10 cellular contexts compared by ENCODE assay signal in the genomic region with DNA sequence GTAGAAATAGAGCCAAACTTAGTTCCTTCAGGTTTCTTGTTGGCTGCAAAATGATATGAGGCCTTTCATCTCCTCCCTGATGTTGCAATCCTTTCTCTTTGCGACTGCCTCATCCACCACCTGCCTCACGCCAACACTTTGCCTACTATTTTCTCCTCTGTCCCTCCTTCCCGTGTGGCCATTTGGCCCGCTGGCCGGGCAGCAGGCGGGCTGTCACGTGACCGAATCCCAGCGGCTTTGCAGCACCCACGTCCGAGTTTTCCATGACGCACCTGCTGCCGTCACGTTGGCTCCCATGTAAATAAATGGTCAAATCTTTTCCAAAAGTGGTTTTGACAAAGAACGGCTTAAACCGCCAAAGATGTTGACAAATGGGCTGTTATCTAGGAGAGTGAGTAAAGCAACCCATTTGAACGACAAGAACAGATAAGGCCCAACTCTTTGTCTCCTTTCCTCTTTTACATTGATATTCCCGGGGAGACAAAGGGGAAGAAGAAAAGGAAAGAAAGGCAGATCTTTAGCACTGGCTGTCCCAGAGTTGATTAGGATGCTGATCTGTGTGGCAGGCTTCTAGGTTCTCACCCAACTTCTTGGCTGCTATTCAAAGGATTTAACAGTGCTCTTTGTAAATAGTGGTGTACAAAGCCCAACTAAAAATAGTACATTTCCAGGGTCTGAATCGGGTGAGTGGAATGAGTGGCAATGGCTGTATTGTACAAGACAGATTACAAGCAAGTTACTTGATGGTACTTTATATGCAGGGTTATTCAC.
DNase-seq lines count a peak whose midpoint lies in the region; ATAC-seq and TF ChIP-seq lines count a peak whose summit lies in the region.
"Had no signal": no experiment of that assay in that cellular context is flagged by ENCODE, and none has a peak within 500 bp of the region (broad histone marks: within the 10 kb centered on the region; RNA-seq: fewer than 3 reads in every experiment).

No MANE protein-coding gene starts in this region.

- no peak overlapping the region for H2BK120ac ChIP-seq in mesendoderm (ENCODE audit: low read depth, low read length)

- H3K4ac ChIP-seq in mesendoderm (ENCODE audit: low read depth, low read length): no peak overlapping the region

- no CpG with 5 or more reads among the region's 19 CpGs for WGBS in mesendoderm (ENCODE audit: extremely low coverage, insufficient coverage, low lambda C conversion rate)

- H3K9me3 ChIP-seq in naive thymus-derived CD4-positive, alpha-beta T cell (ENCODE audit: control insufficient read depth in 2 of 3, low read length in 3 of 3): no peaks in the 10 kb centered on the region
- H3K9me3 ChIP-seq: BLaER1 had no signal

- H3K79me2 ChIP-seq in mesendoderm (ENCODE audit: control insufficient read depth, insufficient read depth, low read length): no peaks in the 10 kb centered on the region

- no peak overlapping the region for H3K56ac ChIP-seq in mesendoderm (ENCODE audit: low read length)

- H3K4me3 Mint-ChIP-seq in naive thymus-derived CD4-positive, alpha-beta T cell: no peak overlapping the region
- H3K4me3 Mint-ChIP-seq: activated CD4-positive, alpha-beta T cell treated with anti-CD3 and anti-CD28 coated beads, Interleukin-2, amount 10 ng/mL, durations not matched to agents 24 days and 14 days had no signal

- H2AK5ac ChIP-seq in mesendoderm (ENCODE audit: low read length): no peak overlapping the region

- H4K5ac ChIP-seq in mesendoderm (ENCODE audit: low read length): no peak overlapping the region

- H2BK15ac ChIP-seq in mesendoderm (replicated peaks; ENCODE audit: low read depth): no peak overlapping the region

- POLR2A ChIA-PET in naive thymus-derived CD4-positive, alpha-beta T cell (lab: Charles Lee): no interaction called here

- H3K36me3 Mint-ChIP-seq in naive thymus-derived CD4-positive, alpha-beta T cell: no peaks in the 10 kb centered on the region

- H3K27ac ChIP-seq in caudate nucleus (ENCODE audit: low read depth, low read length) (peak overlapping the region; percentile 32), mesendoderm (ENCODE audit: low read depth, low read length) (peak overlapping the region; percentile 38)
- no peak overlapping the region for H3K27ac ChIP-seq in naive thymus-derived CD4-positive, alpha-beta T cell (ENCODE audit: low read depth, low read length)
- H3K27ac ChIP-seq: BLaER1 had no signal

- H4K8ac ChIP-seq in mesendoderm (ENCODE audit: low read depth, low read length): no peak overlapping the region

- TF ChIP-seq CTCF in AG10803 (conservative IDR thresholded peaks at IDR 0.05; ENCODE audit: low read length): no peak

- H3K27me3 Mint-ChIP-seq in naive thymus-derived CD4-positive, alpha-beta T cell: peaks cover 0 to 8% (median 4%) of the 10 kb centered on the region in 5 donors

- H3K23ac ChIP-seq in mesendoderm (ENCODE audit: low read length): no peak overlapping the region

- DNase-seq in AG10803 (ENCODE audit: low read depth) (peak; percentile 16), NCI-H2029 treated with DMSO at 0.1 percent for 48 hours (lab: John Stamatoyannopoulos, UW) (peak; percentile 77), caudate nucleus (lab: John Stamatoyannopoulos, UW) (peak in 51 of 61 donors; percentile 4 to 75 (median 24)), mesendoderm (peak; percentile 82), T-helper 1 cell (no peak)
- DNase-seq in naive thymus-derived CD4-positive, alpha-beta T cell: no peak
- DNase-seq: activated CD4-positive, alpha-beta T cell treated with anti-CD3 and anti-CD28 coated beads, Interleukin-2, amount 10 ng/mL, durations not matched to agents 24 days and 14 days had no signal

- no peak overlapping the region for H2BK5ac ChIP-seq in mesendoderm (ENCODE audit: low read length)

- H3K4me2 ChIP-seq in mesendoderm (ENCODE audit: low read length): no peak overlapping the region
- H3K4me2 ChIP-seq: BLaER1 had no signal

- peaks cover 0 to 4% (median 0%) of the 10 kb centered on the region in 7 donors for H3K4me1 Mint-ChIP-seq in naive thymus-derived CD4-positive, alpha-beta T cell
- H3K4me1 Mint-ChIP-seq: activated CD4-positive, alpha-beta T cell treated with anti-CD3 and anti-CD28 coated beads, Interleukin-2, amount 10 ng/mL, durations not matched to agents 24 days and 14 days had no signal

- H3K27me3 ChIP-seq in mesendoderm (ENCODE audit: insufficient read depth, low read length, poor library complexity): no peaks in the 10 kb centered on the region
- H3K27me3 ChIP-seq in naive thymus-derived CD4-positive, alpha-beta T cell (ENCODE audit: control insufficient read depth in 2 of 2, insufficient read depth in 2 of 2, low read length in 2 of 2): no peaks in the 10 kb centered on the region
- H3K27me3 ChIP-seq: BLaER1 had no signal

- no peaks in the 10 kb centered on the region for H3K36me3 ChIP-seq in mesendoderm (ENCODE audit: control insufficient read depth, insufficient read depth, low read length)
- H3K36me3 ChIP-seq in naive thymus-derived CD4-positive, alpha-beta T cell (ENCODE audit: control insufficient read depth in 2 of 3, insufficient read depth in 3 of 3, low read length in 3 of 3): no peaks in the 10 kb centered on the region
- H3K36me3 ChIP-seq: BLaER1 had no signal

- intact Hi-C loops in naive thymus-derived CD4-positive, alpha-beta T cell (cut with micrococcal nuclease): no loop called here

- H3K27ac Mint-ChIP-seq in naive thymus-derived CD4-positive, alpha-beta T cell: no peak overlapping the region
- H3K27ac Mint-ChIP-seq: activated CD4-positive, alpha-beta T cell treated with anti-CD3 and anti-CD28 coated beads, Interleukin-2, amount 10 ng/mL, durations not matched to agents 24 days and 14 days had no signal

- no peak for ATAC-seq in naive thymus-derived CD4-positive, alpha-beta T cell
- no peak for ATAC-seq in GM19467 (IDR thresholded peaks at IDR 0.05; ENCODE audit: unreplicated experiment)
- no peak for ATAC-seq in GM21737 (IDR thresholded peaks at IDR 0.05; ENCODE audit: unreplicated experiment)

- H3K9ac ChIP-seq in mesendoderm (ENCODE audit: low read length): no peak overlapping the region
- H3K9ac ChIP-seq: BLaER1 had no signal

- H3K9me3 Mint-ChIP-seq in naive thymus-derived CD4-positive, alpha-beta T cell: peaks cover 0 to 2% (median 0%) of the 10 kb centered on the region in 11 donors
- H3K9me3 Mint-ChIP-seq: activated CD4-positive, alpha-beta T cell treated with anti-CD3 and anti-CD28 coated beads, Interleukin-2, amount 10 ng/mL, durations not matched to agents 24 days and 14 days had no signal

- CTCF ChIA-PET in naive thymus-derived CD4-positive, alpha-beta T cell (lab: Charles Lee): no interaction called here

- H3K18ac ChIP-seq in mesendoderm (ENCODE audit: low read length): no peak overlapping the region

- peaks cover 10% of the 10 kb centered on the region for H3K4me1 ChIP-seq in mesendoderm (ENCODE audit: control insufficient read depth, low read depth, low read length)
- no peaks in the 10 kb centered on the region for H3K4me1 ChIP-seq in naive thymus-derived CD4-positive, alpha-beta T cell (ENCODE audit: control insufficient read depth in 2 of 2, insufficient read depth in 2 of 2, low read length in 2 of 2)
- H3K4me1 ChIP-seq: BLaER1 had no signal

- no peaks in the 10 kb centered on the region for H3K79me1 ChIP-seq in mesendoderm (ENCODE audit: low read length)

- H3K4me3 ChIP-seq in AG10803 (ENCODE audit: low read length) (no peak overlapping the region), mesendoderm (ENCODE audit: low read length) (no peak overlapping the region)
- no peak overlapping the region for H3K4me3 ChIP-seq in naive thymus-derived CD4-positive, alpha-beta T cell (ENCODE audit: low read length)
- H3K4me3 ChIP-seq: BLaER1 had no signal

Comparison
In these comparisons a context has a peak if more than half of its experiments do, and no peak if none do; other contexts are left out.
1. DNase-seq: peak in AG10803 (single experiment), NCI-H2029 treated with DMSO at 0.1 percent for 48 hours (single experiment), caudate nucleus (51 of 61) and mesendoderm (single experiment); none in naive thymus-derived CD4-positive, alpha-beta T cell (0 of 9) and T-helper 1 cell (0 of 5).